ENCODE assay signal across 34 cellular contexts in genomic region chr2:19264847-19265246, GRCh38.
"Had no signal": no experiment of that assay in that cellular context is flagged by ENCODE, and none has a peak within 500 bp of the region (broad histone marks: within the 10 kb centered on the region; RNA-seq: fewer than 3 reads in every experiment).

No MANE protein-coding gene starts in this region.

- H3K4me1 Mint-ChIP-seq: activated B cell treated with CpG ODN at 0.5 μM for 24 hours; activated CD4-positive, alpha-beta T cell treated with anti-CD3 and anti-CD28 coated beads, Interleukin-2, amount 10 ng/mL, durations not matched to agents 24 days and 14 days; activated naive CD8-positive, alpha-beta T cell treated with anti-CD3 and anti-CD28 coated beads for 36 hours; activated T-helper 17 cell treated with anti-CD3 and anti-CD28 coated beads, Interleukin-2, amount 50 U/mL, for 72 hours had no signal

- H3K27ac Mint-ChIP-seq: activated B cell treated with CpG ODN at 0.5 μM for 24 hours; activated CD4-positive, alpha-beta memory T cell treated with anti-CD3 and anti-CD28 coated beads for 36 hours; activated CD4-positive, alpha-beta T cell treated with anti-CD3 and anti-CD28 coated beads, Interleukin-2, amount 10 ng/mL, durations not matched to agents 24 days and 14 days; activated CD8-positive, alpha-beta T cell treated with anti-CD3 and anti-CD28 coated beads for 36 hours; activated naive CD4-positive, alpha-beta T cell treated with anti-CD3 and anti-CD28 coated beads for 36 hours; activated naive CD4-positive, alpha-beta T cell treated with anti-CD3 and anti-CD28 coated beads, Interleukin-2, amount 50 U/mL, for 72 hours; activated naive CD8-positive, alpha-beta T cell treated with anti-CD3 and anti-CD28 coated beads for 36 hours; activated T-cell treated with anti-CD3 and anti-CD28 coated beads, Interleukin-2, amount 50 U/mL, for 72 hours; activated T-helper 1 cell treated with anti-CD3 and anti-CD28 coated beads, Interleukin-12 subunit alpha, Interleukin-12 subunit beta, Interleukin-2, Interleukin-4 antibody, amounts not matched to agents 30 ng/mL and 10 ng/mL and 1 ng/mL, durations not matched to agents 14 hours and 24 hours and 36 hours; activated T-helper 17 cell treated with anti-CD3 and anti-CD28 coated beads, Interleukin-2, amount 50 U/mL, for 72 hours; T-helper 1 cell treated with Interleukin-12 subunit alpha and Interleukin-12 subunit beta and Interleukin-4 antibody, amounts not matched to agents 30 μg/mL and 1 μg/mL, for 36 hours; T-helper 2 cell treated with Interferon-gamma antibody and Interleukin-4, amounts not matched to agents 5 μg/mL and 100 μg/mL, for 36 hours had no signal

- H3K36me3 Mint-ChIP-seq: activated CD4-positive, alpha-beta memory T cell treated with anti-CD3 and anti-CD28 coated beads for 36 hours; activated naive CD4-positive, alpha-beta T cell treated with anti-CD3 and anti-CD28 coated beads, Interleukin-2, amount 50 U/mL, for 72 hours; activated naive CD8-positive, alpha-beta T cell treated with anti-CD3 and anti-CD28 coated beads for 36 hours had no signal

- H3K9me3 Mint-ChIP-seq: activated CD4-positive, alpha-beta memory T cell treated with anti-CD3 and anti-CD28 coated beads for 36 hours; activated CD4-positive, alpha-beta T cell treated with anti-CD3 and anti-CD28 coated beads, Interleukin-2, amount 10 ng/mL, durations not matched to agents 24 days and 14 days; activated CD8-positive, alpha-beta T cell treated with anti-CD3 and anti-CD28 coated beads for 36 hours; activated naive CD4-positive, alpha-beta T cell treated with anti-CD3 and anti-CD28 coated beads for 36 hours; activated naive CD4-positive, alpha-beta T cell treated with anti-CD3 and anti-CD28 coated beads, Interleukin-2, amount 50 U/mL, for 72 hours; activated naive CD8-positive, alpha-beta T cell treated with anti-CD3 and anti-CD28 coated beads for 36 hours; activated T-cell treated with anti-CD3 and anti-CD28 coated beads, Interleukin-2, amount 50 U/mL, for 4 hours; activated T-cell treated with anti-CD3 and anti-CD28 coated beads, Interleukin-2, amount 50 U/mL, for 72 hours; activated T-helper 1 cell treated with anti-CD3 and anti-CD28 coated beads, Interleukin-12 subunit alpha, Interleukin-12 subunit beta, Interleukin-2, Interleukin-4 antibody, amounts not matched to agents 30 ng/mL and 10 ng/mL and 1 ng/mL, durations not matched to agents 14 hours and 24 hours and 36 hours; activated T-helper 17 cell treated with anti-CD3 and anti-CD28 coated beads, Interleukin-2, amount 50 U/mL, for 72 hours; T-helper 1 cell treated with Interleukin-12 subunit alpha and Interleukin-12 subunit beta and Interleukin-4 antibody, amounts not matched to agents 30 μg/mL and 1 μg/mL, for 36 hours; T-helper 2 cell treated with Interferon-gamma antibody and Interleukin-4, amounts not matched to agents 5 μg/mL and 100 μg/mL, for 36 hours had no signal

- H3K4me3 Mint-ChIP-seq: activated B cell treated with CpG ODN at 0.5 μM for 24 hours; activated CD4-positive, alpha-beta memory T cell treated with anti-CD3 and anti-CD28 coated beads for 36 hours; activated CD4-positive, alpha-beta T cell treated with anti-CD3 and anti-CD28 coated beads, Interleukin-2, amount 10 ng/mL, durations not matched to agents 24 days and 14 days; activated CD8-positive, alpha-beta T cell treated with anti-CD3 and anti-CD28 coated beads for 36 hours; activated naive CD4-positive, alpha-beta T cell treated with anti-CD3 and anti-CD28 coated beads for 36 hours; activated naive CD8-positive, alpha-beta T cell treated with anti-CD3 and anti-CD28 coated beads for 36 hours; activated T-cell treated with anti-CD3 and anti-CD28 coated beads, Interleukin-2, amount 50 U/mL, for 4 hours; activated T-cell treated with anti-CD3 and anti-CD28 coated beads, Interleukin-2, amount 50 U/mL, for 72 hours; activated T-helper 1 cell treated with anti-CD3 and anti-CD28 coated beads, Interleukin-12 subunit alpha, Interleukin-12 subunit beta, Interleukin-2, Interleukin-4 antibody, amounts not matched to agents 30 ng/mL and 10 ng/mL and 1 ng/mL, durations not matched to agents 14 hours and 24 hours and 36 hours; activated T-helper 17 cell treated with anti-CD3 and anti-CD28 coated beads, Interleukin-2, amount 50 U/mL, for 72 hours; T-helper 1 cell treated with Interleukin-12 subunit alpha and Interleukin-12 subunit beta and Interleukin-4 antibody, amounts not matched to agents 30 μg/mL and 1 μg/mL, for 36 hours; T-helper 2 cell treated with Interferon-gamma antibody and Interleukin-4, amounts not matched to agents 5 μg/mL and 100 μg/mL, for 36 hours had no signal

- ATAC-seq: activated CD8-positive, alpha-beta T cell treated with anti-CD3 and anti-CD28 coated beads for 36 hours; activated naive CD4-positive, alpha-beta T cell treated with anti-CD3 and anti-CD28 coated beads, Interleukin-2, amount 50 U/mL, for 72 hours; activated T-cell treated with anti-CD3 and anti-CD28 coated beads, Interleukin-2, amount 50 U/mL, for 4 hours; activated T-cell treated with anti-CD3 and anti-CD28 coated beads, Interleukin-2, amount 50 U/mL, for 72 hours; activated T-helper 17 cell treated with anti-CD3 and anti-CD28 coated beads, Interleukin-2, amount 50 U/mL, for 72 hours; body of pancreas had no signal

- H3K27me3 Mint-ChIP-seq: activated B cell treated with CpG ODN at 0.5 μM for 24 hours; activated CD4-positive, alpha-beta T cell treated with anti-CD3 and anti-CD28 coated beads, Interleukin-2, amount 10 ng/mL, durations not matched to agents 24 days and 14 days; activated CD8-positive, alpha-beta T cell treated with anti-CD3 and anti-CD28 coated beads for 36 hours; activated naive CD8-positive, alpha-beta T cell treated with anti-CD3 and anti-CD28 coated beads for 36 hours; activated T-helper 17 cell treated with anti-CD3 and anti-CD28 coated beads, Interleukin-2, amount 50 U/mL, for 72 hours had no signal

- DNase-seq: activated B cell treated with CpG ODN at 0.5 μM for 24 hours; activated CD4-positive, alpha-beta memory T cell treated with anti-CD3 and anti-CD28 coated beads for 36 hours; activated CD4-positive, alpha-beta T cell treated with anti-CD3 and anti-CD28 coated beads for 4 hours; activated CD4-positive, alpha-beta T cell treated with anti-CD3 and anti-CD28 coated beads, Interleukin-2, amount 10 ng/mL, durations not matched to agents 24 days and 14 days; activated CD4-positive, alpha-beta T cell treated with anti-CD3 and anti-CD28 coated beads, Interleukin-2, amount 50 U/mL, for 1 hour; activated CD4-positive, alpha-beta T cell treated with anti-CD3 and anti-CD28 coated beads, Interleukin-2, amount 50 U/mL, for 4 hours; activated CD4-positive, CD25-positive, alpha-beta regulatory T cell treated with anti-CD3 and anti-CD28 coated beads, Interleukin-2, amount 50 U/mL, for 72 hours; activated CD8-positive, alpha-beta memory T cell treated with anti-CD3 and anti-CD28 coated beads, Interleukin-2, amount 50 U/mL, for 4 hours; activated CD8-positive, alpha-beta T cell treated with anti-CD3 and anti-CD28 coated beads for 36 hours; activated effector memory CD4-positive, alpha-beta T cell treated with anti-CD3 and anti-CD28 coated beads, Interleukin-2, amount 50 U/mL, for 16 hours; activated gamma-delta T cell treated with Interleukin-2 at 50 U/mL for 16 hours; activated naive CD4-positive, alpha-beta T cell; activated naive CD4-positive, alpha-beta T cell treated with anti-CD3 and anti-CD28 coated beads for 36 hours; activated naive CD4-positive, alpha-beta T cell treated with anti-CD3 and anti-CD28 coated beads, Interleukin-2, amount 50 U/mL, for 16 hours; activated naive CD8-positive, alpha-beta T cell treated with anti-CD3 and anti-CD28 coated beads for 36 hours; activated T-cell treated with anti-CD3 and anti-CD28 coated beads for 4 hours; activated T-cell treated with anti-CD3 and anti-CD28 coated beads, Interleukin-2, amount 50 U/mL, for 1 hour; activated T-cell treated with anti-CD3 and anti-CD28 coated beads, Interleukin-2, amount 50 U/mL, for 4 hours; activated T-cell treated with anti-CD3 and anti-CD28 coated beads, Interleukin-2, amount 50 U/mL, for 72 hours; adrenal gland; amniotic stem cell; aorta; body of pancreas; brain microvascular endothelial cell; central memory CD4-positive, alpha-beta T cell; T-helper 1 cell; T-helper 2 cell; T-helper 9 cell had no signal

- H3K4me3 ChIP-seq: adrenal gland, body of pancreas, breast epithelium had no signal
